1 cellular context compared by ENCODE assay signal in the genomic region with DNA sequence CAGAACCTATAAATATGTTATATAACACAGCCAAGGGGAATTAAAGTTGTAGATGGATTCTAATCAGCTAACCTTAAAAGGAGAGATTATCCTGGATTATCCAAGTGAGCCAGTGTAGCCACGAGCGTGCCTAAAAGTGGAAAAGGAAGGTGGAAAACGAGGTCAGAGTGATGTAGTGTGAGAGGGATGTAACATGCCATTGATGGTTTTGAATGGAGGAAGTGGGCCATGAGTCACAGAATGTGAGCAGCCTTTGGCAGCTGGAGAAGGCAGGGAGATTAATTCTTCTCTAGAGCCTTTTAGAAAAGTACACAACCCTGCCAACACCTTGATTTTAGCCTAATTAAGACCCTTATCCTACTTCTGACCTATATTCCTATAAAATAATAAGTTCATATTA.
TF ChIP-seq lines count a peak whose summit lies in the region.

No MANE protein-coding gene starts in this region.

TF ChIP-seq in WTC11, 78 proteins besides CTCF, POLR2A, EP300 and RAD21 (continued from another document):
- TF ChIP-seq CBFB (CRISPR knock-in tag; IDR thresholded peaks at IDR 0.05; ENCODE audit: low read depth) = no peak
- no peak for TF ChIP-seq ELF4 (CRISPR knock-in tag; IDR thresholded peaks at IDR 0.05; ENCODE audit: low read depth)
- TF ChIP-seq TP53 (CRISPR knock-in tag; IDR thresholded peaks at IDR 0.05) = no peak
- TF ChIP-seq GRHL2 (CRISPR knock-in tag; IDR thresholded peaks at IDR 0.05; ENCODE audit: insufficient replicate concordance, severe bottlenecking) = no peak
- TF ChIP-seq, protein P1, sequence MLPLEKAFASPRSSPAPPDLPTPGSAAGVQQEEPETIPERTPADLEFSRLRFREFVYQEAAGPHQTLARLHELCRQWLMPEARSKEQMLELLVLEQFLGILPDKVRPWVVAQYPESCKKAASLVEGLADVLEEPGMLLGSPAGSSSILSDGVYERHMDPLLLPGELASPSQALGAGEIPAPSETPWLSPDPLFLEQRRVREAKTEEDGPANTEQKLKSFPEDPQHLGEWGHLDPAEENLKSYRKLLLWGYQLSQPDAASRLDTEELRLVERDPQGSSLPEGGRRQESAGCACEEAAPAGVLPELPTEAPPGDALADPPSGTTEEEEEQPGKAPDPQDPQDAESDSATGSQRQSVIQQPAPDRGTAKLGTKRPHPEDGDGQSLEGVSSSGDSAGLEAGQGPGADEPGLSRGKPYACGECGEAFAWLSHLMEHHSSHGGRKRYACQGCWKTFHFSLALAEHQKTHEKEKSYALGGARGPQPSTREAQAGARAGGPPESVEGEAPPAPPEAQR (CRISPR knock-in tag; IDR thresholded peaks at IDR 0.05) = no peak
- TF ChIP-seq NR2C2 (CRISPR knock-in tag; IDR thresholded peaks at IDR 0.05) = no peak
- TF ChIP-seq TEAD4 (CRISPR knock-in tag; IDR thresholded peaks at IDR 0.05) = no peak
- TF ChIP-seq, protein P2, sequence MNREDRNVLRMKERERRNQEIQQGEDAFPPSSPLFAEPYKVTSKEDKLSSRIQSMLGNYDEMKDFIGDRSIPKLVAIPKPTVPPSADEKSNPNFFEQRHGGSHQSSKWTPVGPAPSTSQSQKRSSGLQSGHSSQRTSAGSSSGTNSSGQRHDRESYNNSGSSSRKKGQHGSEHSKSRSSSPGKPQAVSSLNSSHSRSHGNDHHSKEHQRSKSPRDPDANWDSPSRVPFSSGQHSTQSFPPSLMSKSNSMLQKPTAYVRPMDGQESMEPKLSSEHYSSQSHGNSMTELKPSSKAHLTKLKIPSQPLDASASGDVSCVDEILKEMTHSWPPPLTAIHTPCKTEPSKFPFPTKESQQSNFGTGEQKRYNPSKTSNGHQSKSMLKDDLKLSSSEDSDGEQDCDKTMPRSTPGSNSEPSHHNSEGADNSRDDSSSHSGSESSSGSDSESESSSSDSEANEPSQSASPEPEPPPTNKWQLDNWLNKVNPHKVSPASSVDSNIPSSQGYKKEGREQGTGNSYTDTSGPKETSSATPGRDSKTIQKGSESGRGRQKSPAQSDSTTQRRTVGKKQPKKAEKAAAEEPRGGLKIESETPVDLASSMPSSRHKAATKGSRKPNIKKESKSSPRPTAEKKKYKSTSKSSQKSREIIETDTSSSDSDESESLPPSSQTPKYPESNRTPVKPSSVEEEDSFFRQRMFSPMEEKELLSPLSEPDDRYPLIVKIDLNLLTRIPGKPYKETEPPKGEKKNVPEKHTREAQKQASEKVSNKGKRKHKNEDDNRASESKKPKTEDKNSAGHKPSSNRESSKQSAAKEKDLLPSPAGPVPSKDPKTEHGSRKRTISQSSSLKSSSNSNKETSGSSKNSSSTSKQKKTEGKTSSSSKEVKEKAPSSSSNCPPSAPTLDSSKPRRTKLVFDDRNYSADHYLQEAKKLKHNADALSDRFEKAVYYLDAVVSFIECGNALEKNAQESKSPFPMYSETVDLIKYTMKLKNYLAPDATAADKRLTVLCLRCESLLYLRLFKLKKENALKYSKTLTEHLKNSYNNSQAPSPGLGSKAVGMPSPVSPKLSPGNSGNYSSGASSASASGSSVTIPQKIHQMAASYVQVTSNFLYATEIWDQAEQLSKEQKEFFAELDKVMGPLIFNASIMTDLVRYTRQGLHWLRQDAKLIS (CRISPR knock-in tag; IDR thresholded peaks at IDR 0.05; ENCODE audit: borderline replicate concordance) = no peak
- TF ChIP-seq RORB (CRISPR knock-in tag; IDR thresholded peaks at IDR 0.05) = no peak
- TF ChIP-seq, protein P3, sequence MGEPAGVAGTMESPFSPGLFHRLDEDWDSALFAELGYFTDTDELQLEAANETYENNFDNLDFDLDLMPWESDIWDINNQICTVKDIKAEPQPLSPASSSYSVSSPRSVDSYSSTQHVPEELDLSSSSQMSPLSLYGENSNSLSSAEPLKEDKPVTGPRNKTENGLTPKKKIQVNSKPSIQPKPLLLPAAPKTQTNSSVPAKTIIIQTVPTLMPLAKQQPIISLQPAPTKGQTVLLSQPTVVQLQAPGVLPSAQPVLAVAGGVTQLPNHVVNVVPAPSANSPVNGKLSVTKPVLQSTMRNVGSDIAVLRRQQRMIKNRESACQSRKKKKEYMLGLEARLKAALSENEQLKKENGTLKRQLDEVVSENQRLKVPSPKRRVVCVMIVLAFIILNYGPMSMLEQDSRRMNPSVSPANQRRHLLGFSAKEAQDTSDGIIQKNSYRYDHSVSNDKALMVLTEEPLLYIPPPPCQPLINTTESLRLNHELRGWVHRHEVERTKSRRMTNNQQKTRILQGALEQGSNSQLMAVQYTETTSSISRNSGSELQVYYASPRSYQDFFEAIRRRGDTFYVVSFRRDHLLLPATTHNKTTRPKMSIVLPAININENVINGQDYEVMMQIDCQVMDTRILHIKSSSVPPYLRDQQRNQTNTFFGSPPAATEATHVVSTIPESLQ (CRISPR knock-in tag; IDR thresholded peaks at IDR 0.05) = no peak
- no peak for TF ChIP-seq HMGA2 (CRISPR knock-in tag; IDR thresholded peaks at IDR 0.05)
- TF ChIP-seq, protein P4, sequence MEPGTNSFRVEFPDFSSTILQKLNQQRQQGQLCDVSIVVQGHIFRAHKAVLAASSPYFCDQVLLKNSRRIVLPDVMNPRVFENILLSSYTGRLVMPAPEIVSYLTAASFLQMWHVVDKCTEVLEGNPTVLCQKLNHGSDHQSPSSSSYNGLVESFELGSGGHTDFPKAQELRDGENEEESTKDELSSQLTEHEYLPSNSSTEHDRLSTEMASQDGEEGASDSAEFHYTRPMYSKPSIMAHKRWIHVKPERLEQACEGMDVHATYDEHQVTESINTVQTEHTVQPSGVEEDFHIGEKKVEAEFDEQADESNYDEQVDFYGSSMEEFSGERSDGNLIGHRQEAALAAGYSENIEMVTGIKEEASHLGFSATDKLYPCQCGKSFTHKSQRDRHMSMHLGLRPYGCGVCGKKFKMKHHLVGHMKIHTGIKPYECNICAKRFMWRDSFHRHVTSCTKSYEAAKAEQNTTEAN (CRISPR knock-in tag; IDR thresholded peaks at IDR 0.05) = no peak
